30 cellular contexts compared by ENCODE assay signal in the genomic region with DNA sequence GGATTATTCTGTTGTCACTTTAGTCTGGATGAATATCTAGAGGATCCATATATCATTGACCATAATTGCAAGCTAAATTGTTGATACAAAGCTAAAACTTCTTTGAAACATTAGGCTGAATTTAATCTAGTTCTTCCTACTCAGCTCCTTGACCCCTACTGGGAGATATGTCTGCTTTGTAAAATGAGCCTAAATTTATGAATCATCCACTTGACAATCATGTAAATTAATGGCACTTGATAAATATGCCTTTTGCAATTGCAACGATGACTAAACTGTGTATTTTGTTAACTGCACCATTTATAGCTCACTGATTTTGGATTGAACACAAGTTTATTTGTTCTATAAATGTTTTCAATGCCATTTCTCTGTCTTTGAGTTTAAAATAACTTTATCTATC.
"Had no signal": no experiment of that assay in that cellular context is flagged by ENCODE, and none has a peak within 500 bp of the region (broad histone marks: within the 10 kb centered on the region; RNA-seq: fewer than 3 reads in every experiment).

No MANE protein-coding gene starts in this region.

- H3K27me3 Mint-ChIP-seq: activated CD4-positive, alpha-beta memory T cell treated with anti-CD3 and anti-CD28 coated beads for 36 hours; activated CD4-positive, alpha-beta T cell treated with anti-CD3 and anti-CD28 coated beads, Interleukin-2, amount 10 ng/mL, durations not matched to agents 24 days and 14 days; activated naive CD8-positive, alpha-beta T cell treated with anti-CD3 and anti-CD28 coated beads for 36 hours; naive thymus-derived CD4-positive, alpha-beta T cell; stimulated activated memory B cell treated with anti-CD40 and anti-IgM and Interleukin-4, amounts not matched to agents 10 μg/mL and 1 μg/mL and 100 μg/mL, for 72 hours; stimulated activated naive CD8-positive, alpha-beta T cell treated with anti-CD3 and anti-CD28 coated beads, Interleukin-15, amount 100 ng/mL, for 72 hours had no signal

- H3K36me3 Mint-ChIP-seq: activated CD4-positive, alpha-beta memory T cell treated with anti-CD3 and anti-CD28 coated beads for 36 hours; activated naive CD8-positive, alpha-beta T cell treated with anti-CD3 and anti-CD28 coated beads for 36 hours; naive thymus-derived CD4-positive, alpha-beta T cell; stimulated activated memory B cell treated with anti-CD40 and anti-IgM and Interleukin-4, amounts not matched to agents 10 μg/mL and 1 μg/mL and 100 μg/mL, for 72 hours had no signal

- H3K9me3 Mint-ChIP-seq: neural crest cell had no signal

- DNase-seq: activated CD4-positive, alpha-beta memory T cell treated with anti-CD3 and anti-CD28 coated beads for 36 hours; activated CD4-positive, alpha-beta T cell treated with anti-CD3 and anti-CD28 coated beads, Interleukin-2, amount 10 ng/mL, durations not matched to agents 24 days and 14 days; activated CD4-positive, CD25-positive, alpha-beta regulatory T cell treated with anti-CD3 and anti-CD28 coated beads, Interleukin-2, amount 50 U/mL, for 72 hours; activated CD8-positive, alpha-beta memory T cell treated with anti-CD3 and anti-CD28 coated beads, Interleukin-2, amount 50 U/mL, for 4 hours; activated effector memory CD4-positive, alpha-beta T cell treated with anti-CD3 and anti-CD28 coated beads, Interleukin-2, amount 50 U/mL, for 16 hours; activated naive CD4-positive, alpha-beta T cell treated with anti-CD3 and anti-CD28 coated beads for 36 hours; activated naive CD8-positive, alpha-beta T cell treated with anti-CD3 and anti-CD28 coated beads for 36 hours; activated T-cell treated with anti-CD3 and anti-CD28 coated beads, Interleukin-2, amount 50 U/mL, for 1 hour; adrenal gland; brain microvascular endothelial cell; caudate nucleus; left cardiac atrium; mammary epithelial cell; midbrain; naive thymus-derived CD4-positive, alpha-beta T cell; nucleus accumbens; stimulated activated CD4-positive, alpha-beta T cell treated with anti-CD3 and anti-CD28 coated beads, Interleukin-1b, Interleukin-23, amount 100 ng/mL, for 48 hours; stimulated activated CD4-positive, alpha-beta T cell treated with anti-CD3 and anti-CD28 coated beads, Interleukin-4, amount 100 ng/mL, for 4 hours; stimulated activated CD8-positive, alpha-beta memory T cell treated with anti-CD3 and anti-CD28 coated beads, Interleukin-4, amount 100 ng/mL, for 48 hours; stimulated activated naive CD8-positive, alpha-beta T cell treated with anti-CD3 and anti-CD28 coated beads, Interleukin-15, amount 100 ng/mL, for 72 hours; tibial artery; upper lobe of right lung had no signal

- H3K4me3 Mint-ChIP-seq: activated CD4-positive, alpha-beta memory T cell treated with anti-CD3 and anti-CD28 coated beads for 36 hours; activated CD4-positive, alpha-beta T cell treated with anti-CD3 and anti-CD28 coated beads, Interleukin-2, amount 10 ng/mL, durations not matched to agents 24 days and 14 days; activated naive CD4-positive, alpha-beta T cell treated with anti-CD3 and anti-CD28 coated beads for 36 hours; activated naive CD8-positive, alpha-beta T cell treated with anti-CD3 and anti-CD28 coated beads for 36 hours; activated T-helper 1 cell treated with anti-CD3 and anti-CD28 coated beads, Interleukin-12 subunit alpha, Interleukin-12 subunit beta, Interleukin-2, Interleukin-4 antibody, amounts not matched to agents 30 ng/mL and 10 ng/mL and 1 ng/mL, durations not matched to agents 14 hours and 24 hours and 36 hours; naive thymus-derived CD4-positive, alpha-beta T cell; neural crest cell; stimulated activated memory B cell treated with anti-CD40 and anti-IgM and Interleukin-4, amounts not matched to agents 10 μg/mL and 1 μg/mL and 100 μg/mL, for 72 hours; stimulated activated naive CD8-positive, alpha-beta T cell treated with anti-CD3 and anti-CD28 coated beads, Interleukin-15, amount 100 ng/mL, for 72 hours had no signal

- H3K27ac Mint-ChIP-seq: activated CD4-positive, alpha-beta memory T cell treated with anti-CD3 and anti-CD28 coated beads for 36 hours; activated CD4-positive, alpha-beta T cell treated with anti-CD3 and anti-CD28 coated beads, Interleukin-2, amount 10 ng/mL, durations not matched to agents 24 days and 14 days; activated naive CD4-positive, alpha-beta T cell treated with anti-CD3 and anti-CD28 coated beads for 36 hours; activated naive CD8-positive, alpha-beta T cell treated with anti-CD3 and anti-CD28 coated beads for 36 hours; activated T-helper 1 cell treated with anti-CD3 and anti-CD28 coated beads, Interleukin-12 subunit alpha, Interleukin-12 subunit beta, Interleukin-2, Interleukin-4 antibody, amounts not matched to agents 30 ng/mL and 10 ng/mL and 1 ng/mL, durations not matched to agents 14 hours and 24 hours and 36 hours; naive thymus-derived CD4-positive, alpha-beta T cell; stimulated activated memory B cell treated with anti-CD40 and anti-IgM and Interleukin-4, amounts not matched to agents 10 μg/mL and 1 μg/mL and 100 μg/mL, for 72 hours; stimulated activated naive CD8-positive, alpha-beta T cell treated with anti-CD3 and anti-CD28 coated beads, Interleukin-15, amount 100 ng/mL, for 72 hours had no signal

- H3K4me1 Mint-ChIP-seq: activated CD4-positive, alpha-beta T cell treated with anti-CD3 and anti-CD28 coated beads, Interleukin-2, amount 10 ng/mL, durations not matched to agents 24 days and 14 days; activated naive CD8-positive, alpha-beta T cell treated with anti-CD3 and anti-CD28 coated beads for 36 hours; naive thymus-derived CD4-positive, alpha-beta T cell; neural crest cell; stimulated activated memory B cell treated with anti-CD40 and anti-IgM and Interleukin-4, amounts not matched to agents 10 μg/mL and 1 μg/mL and 100 μg/mL, for 72 hours; stimulated activated naive CD8-positive, alpha-beta T cell treated with anti-CD3 and anti-CD28 coated beads, Interleukin-15, amount 100 ng/mL, for 72 hours had no signal

- H3K4me3 ChIP-seq: adrenal gland, gastroesophageal sphincter, hepatocyte, right atrium auricular region, smooth muscle cell, tibial artery, upper lobe of right lung had no signal

- H3K27me3 ChIP-seq: adrenal gland, brain microvascular endothelial cell, gastroesophageal sphincter, hepatocyte, right atrium auricular region, tibial artery, upper lobe of right lung had no signal

- H3K27ac ChIP-seq: adrenal gland, brain microvascular endothelial cell, gastroesophageal sphincter, hepatocyte, parathyroid adenoma, right atrium auricular region, tibial artery, upper lobe of right lung had no signal

- H3K36me3 ChIP-seq: adrenal gland, brain microvascular endothelial cell, gastroesophageal sphincter, right atrium auricular region, tibial artery, upper lobe of right lung had no signal

- H3K4me1 ChIP-seq: gastroesophageal sphincter, parathyroid adenoma, right atrium auricular region, tibial artery, upper lobe of right lung had no signal

- H3K9me3 ChIP-seq: adrenal gland, gastroesophageal sphincter, right atrium auricular region, tibial artery, upper lobe of right lung had no signal
